ENCODE assay signal across 26 cellular contexts in genomic region chr12:30988887-30989286, GRCh38.
DNase-seq lines count a peak whose midpoint lies in the region; ATAC-seq, FAIRE-seq and TF ChIP-seq lines count a peak whose summit lies in the region.
"Had no signal": no experiment of that assay in that cellular context is flagged by ENCODE, and none has a peak within 500 bp of the region (broad histone marks: within the 10 kb centered on the region; RNA-seq: fewer than 3 reads in every experiment).

No MANE protein-coding gene starts in this region.

- H3K9me3 Mint-ChIP-seq in WTC11, result no peaks in the 10 kb centered on the region
- H3K9me3 Mint-ChIP-seq: activated T-cell treated with anti-CD3 and anti-CD28 coated beads, Interleukin-2, amount 50 U/mL, for 24 hours; CD8-positive, alpha-beta T cell; IgD-negative memory B cell; naive thymus-derived CD8-positive, alpha-beta T cell had no signal

- no peaks in the 10 kb centered on the region for H3K36me3 ChIP-seq in pancreas
- H3K36me3 ChIP-seq: esophagus muscularis mucosa, gastrocnemius medialis, tibial nerve had no signal

- DNase-seq in DMS53 treated with DMSO at 0.1 percent for 48 hours (lab: John Stamatoyannopoulos, UW; ENCODE audit: unreplicated experiment), result peak; percentile 73
- DNase-seq in NCI-H2081 (lab: John Stamatoyannopoulos, UW), result peak; percentile 42 to 79
- peak; percentile 67 to 86 (median 74) for DNase-seq in pancreas
- DNase-seq in coronary artery (ENCODE audit: low spot score), result no peak
- DNase-seq in stimulated activated CD4-positive, alpha-beta T cell treated with anti-CD3 and anti-CD28 coated beads, Interleukin-2, amount 100 ng/mL, for 24 hours, result no peak
- DNase-seq in WTC11 (ENCODE audit: low spot score), result no peak
- DNase-seq: activated CD8-positive, alpha-beta T cell treated with anti-CD3 and anti-CD28 coated beads, Interleukin-2, amount 10 ng/mL, durations not matched to agents 7 days and 5 days; activated naive CD4-positive, alpha-beta T cell treated with Interleukin-2 at 50 U/mL for 16 hours; activated T-cell treated with anti-CD3 and anti-CD28 coated beads, Interleukin-2, amount 50 U/mL, for 24 hours; amygdala; CD8-positive, alpha-beta T cell; gastrocnemius medialis; naive thymus-derived CD8-positive, alpha-beta T cell; NCI-H187 treated with DMSO at 0.1 percent for 48 hours; NCI-H82; SK-N-SH; stimulated activated CD4-positive, alpha-beta T cell treated with anti-CD3 and anti-CD28 coated beads, Interleukin-2, amount 100 ng/mL, for 48 hours; stimulated activated naive CD8-positive, alpha-beta T cell treated with anti-CD3 and anti-CD28 coated beads, Interleukin-15, Interleukin-2, amounts not matched to agents 100 U/mL and 50 U/mL, for 24 hours had no signal

- H3K27me3 Mint-ChIP-seq in WTC11 (ENCODE audit: low read depth), result no peaks in the 10 kb centered on the region
- H3K27me3 Mint-ChIP-seq: activated T-cell treated with anti-CD3 and anti-CD28 coated beads, Interleukin-2, amount 50 U/mL, for 24 hours; IgD-negative memory B cell; naive thymus-derived CD8-positive, alpha-beta T cell had no signal

- 11 to 14% methylated on average over 5 of the region's 5 CpGs for WGBS in pancreas, 2 donors

- H3K27ac ChIP-seq in VCaP (peak overlapping the region; percentile 51), pancreas (peak overlapping the region in 1 of 4 donors; percentile 46), coronary artery (no peak overlapping the region)
- H3K27ac ChIP-seq: esophagus muscularis mucosa, gastrocnemius medialis, skin epidermis had no signal

- H3K4me1 Mint-ChIP-seq in WTC11, result peaks cover 10% of the 10 kb centered on the region
- H3K4me1 Mint-ChIP-seq: IgD-negative memory B cell; naive thymus-derived CD8-positive, alpha-beta T cell had no signal

- peaks cover 3 to 12% (median 10%) of the 10 kb centered on the region in 3 donors for H3K4me1 ChIP-seq in pancreas
- H3K4me1 ChIP-seq: esophagus muscularis mucosa, gastrocnemius medialis had no signal

- H3K9me3 ChIP-seq in pancreas, result no peaks in the 10 kb centered on the region
- H3K9me3 ChIP-seq: esophagus muscularis mucosa, gastrocnemius medialis, SK-N-SH, tibial nerve had no signal

- no peaks in the 10 kb centered on the region for H3K27me3 ChIP-seq in pancreas
- H3K27me3 ChIP-seq: esophagus muscularis mucosa, gastrocnemius medialis, tibial nerve had no signal

- FAIRE-seq in pancreas (lab: Jason Lieb, UNC), result no peak
- FAIRE-seq: H1 had no signal

- intact Hi-C loops in pancreas (cut with DNase I), result loop anchor here in 1 of 3 donors (10.0 kb wide), 1 partner anchor 124 kb away; no protein-coding TSS in a partner anchor

- no peaks in the 10 kb centered on the region for H3K36me3 Mint-ChIP-seq in WTC11
- H3K36me3 Mint-ChIP-seq: CD8-positive, alpha-beta T cell; IgD-negative memory B cell; naive thymus-derived CD8-positive, alpha-beta T cell had no signal

- TF ChIP-seq CTCF in VCaP (conservative IDR thresholded peaks at IDR 0.05) (no peak), pancreas (IDR thresholded peaks at IDR 0.05) (no peak), coronary artery (IDR thresholded peaks at IDR 0.05) (no peak), WTC11 (IDR thresholded peaks at IDR 0.05) (no peak)

- ATAC-seq in pancreas (peak; percentile 85 to 93 (median 90)), HG03159 (IDR thresholded peaks at IDR 0.05; ENCODE audit: unreplicated experiment) (no peak), WTC11 (no peak)
- ATAC-seq: activated CD8-positive, alpha-beta T cell treated with anti-CD3 and anti-CD28 coated beads, Interleukin-2, amount 10 ng/mL, durations not matched to agents 7 days and 5 days; CD8-positive, alpha-beta T cell; gastrocnemius medialis; naive thymus-derived CD8-positive, alpha-beta T cell; Panc1; stimulated activated naive CD8-positive, alpha-beta T cell treated with anti-CD3 and anti-CD28 coated beads, Interleukin-15, Interleukin-2, amounts not matched to agents 100 U/mL and 50 U/mL, for 24 hours had no signal

- CTCF ChIA-PET in WTC11 (lab: Charles Lee), result interaction anchor here (0.7 to 4.9 kb wide), 8 partner anchors 8 to 283 kb away, joined by 3 to 65 read pairs (median 8); partner anchors contain the start of gene TSPAN11

- no peak overlapping the region for H3K4me3 ChIP-seq in pancreas
- no peak overlapping the region for H3K4me3 ChIP-seq in coronary artery
- H3K4me3 ChIP-seq: esophagus muscularis mucosa, gastrocnemius medialis, skin epidermis, tibial nerve had no signal

- no peak overlapping the region for H3K27ac Mint-ChIP-seq in WTC11
- H3K27ac Mint-ChIP-seq: activated CD8-positive, alpha-beta T cell treated with anti-CD3 and anti-CD28 coated beads, Interleukin-2, amount 10 ng/mL, durations not matched to agents 7 days and 5 days; activated T-cell treated with anti-CD3 and anti-CD28 coated beads, Interleukin-2, amount 50 U/mL, for 24 hours; CD8-positive, alpha-beta T cell; IgD-negative memory B cell; naive thymus-derived CD8-positive, alpha-beta T cell had no signal

- POLR2A ChIA-PET in WTC11 (lab: Charles Lee), result no interaction called here

- no peak overlapping the region for H3K4me3 Mint-ChIP-seq in WTC11
- H3K4me3 Mint-ChIP-seq: activated CD8-positive, alpha-beta T cell treated with anti-CD3 and anti-CD28 coated beads, Interleukin-2, amount 10 ng/mL, durations not matched to agents 7 days and 5 days; activated T-cell treated with anti-CD3 and anti-CD28 coated beads, Interleukin-2, amount 50 U/mL, for 24 hours; CD8-positive, alpha-beta T cell; IgD-negative memory B cell; naive thymus-derived CD8-positive, alpha-beta T cell had no signal

TF ChIP-seq in WTC11, 78 proteins besides CTCF, POLR2A, EP300 and RAD21 (continues in another document):
- TF ChIP-seq SMAD3 (CRISPR knock-in tag; IDR thresholded peaks at IDR 0.05; ENCODE audit: borderline replicate concordance), result no peak
- TF ChIP-seq JAZF1 (CRISPR knock-in tag; IDR thresholded peaks at IDR 0.05), result no peak
- TF ChIP-seq NR3C1 (CRISPR knock-in tag; conservative IDR thresholded peaks at IDR 0.05; ENCODE audit: low read depth), result no peak
- no peak for TF ChIP-seq AR (CRISPR knock-in tag; IDR thresholded peaks at IDR 0.05)
- TF ChIP-seq, protein P1, sequence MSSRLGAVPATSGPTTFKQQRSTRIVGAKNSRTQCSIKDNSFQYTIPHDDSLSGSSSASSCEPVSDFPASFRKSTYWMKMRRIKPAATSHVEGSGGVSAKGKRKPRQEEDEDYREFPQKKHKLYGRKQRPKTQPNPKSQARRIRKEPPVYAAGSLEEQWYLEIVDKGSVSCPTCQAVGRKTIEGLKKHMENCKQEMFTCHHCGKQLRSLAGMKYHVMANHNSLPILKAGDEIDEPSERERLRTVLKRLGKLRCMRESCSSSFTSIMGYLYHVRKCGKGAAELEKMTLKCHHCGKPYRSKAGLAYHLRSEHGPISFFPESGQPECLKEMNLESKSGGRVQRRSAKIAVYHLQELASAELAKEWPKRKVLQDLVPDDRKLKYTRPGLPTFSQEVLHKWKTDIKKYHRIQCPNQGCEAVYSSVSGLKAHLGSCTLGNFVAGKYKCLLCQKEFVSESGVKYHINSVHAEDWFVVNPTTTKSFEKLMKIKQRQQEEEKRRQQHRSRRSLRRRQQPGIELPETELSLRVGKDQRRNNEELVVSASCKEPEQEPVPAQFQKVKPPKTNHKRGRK (CRISPR knock-in tag; IDR thresholded peaks at IDR 0.05; ENCODE audit: borderline replicate concordance), result no peak
- TF ChIP-seq MXD4 (CRISPR knock-in tag; IDR thresholded peaks at IDR 0.05; ENCODE audit: borderline replicate concordance), result no peak
- no peak for TF ChIP-seq TEAD4 (CRISPR knock-in tag; IDR thresholded peaks at IDR 0.05)
- TF ChIP-seq ETV6 (CRISPR knock-in tag; IDR thresholded peaks at IDR 0.05), result no peak
- no peak for TF ChIP-seq MLX (CRISPR knock-in tag; IDR thresholded peaks at IDR 0.05)
- TF ChIP-seq, protein P2, sequence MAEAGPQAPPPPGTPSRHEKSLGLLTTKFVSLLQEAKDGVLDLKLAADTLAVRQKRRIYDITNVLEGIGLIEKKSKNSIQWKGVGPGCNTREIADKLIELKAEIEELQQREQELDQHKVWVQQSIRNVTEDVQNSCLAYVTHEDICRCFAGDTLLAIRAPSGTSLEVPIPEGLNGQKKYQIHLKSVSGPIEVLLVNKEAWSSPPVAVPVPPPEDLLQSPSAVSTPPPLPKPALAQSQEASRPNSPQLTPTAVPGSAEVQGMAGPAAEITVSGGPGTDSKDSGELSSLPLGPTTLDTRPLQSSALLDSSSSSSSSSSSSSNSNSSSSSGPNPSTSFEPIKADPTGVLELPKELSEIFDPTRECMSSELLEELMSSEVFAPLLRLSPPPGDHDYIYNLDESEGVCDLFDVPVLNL (CRISPR knock-in tag; IDR thresholded peaks at IDR 0.05; ENCODE audit: borderline replicate concordance, low read depth), result no peak
- TF ChIP-seq SP1 (CRISPR knock-in tag; conservative IDR thresholded peaks at IDR 0.05), result no peak

Comparison
In these comparisons a context has a peak if more than half of its experiments do, and no peak if none do; other contexts are left out.
1. DNase-seq: peak in DMS53 treated with DMSO at 0.1 percent for 48 hours (single experiment), NCI-H2081 (2 of 2) and pancreas (6 of 6); none in coronary artery (single experiment), stimulated activated CD4-positive, alpha-beta T cell treated with anti-CD3 and anti-CD28 coated beads, Interleukin-2, amount 100 ng/mL, for 24 hours (0 of 2) and WTC11 (single experiment).
2. ATAC-seq: peak in pancreas (4 of 4); none in HG03159 (single experiment) and WTC11 (single experiment).